In the genomic region with DNA sequence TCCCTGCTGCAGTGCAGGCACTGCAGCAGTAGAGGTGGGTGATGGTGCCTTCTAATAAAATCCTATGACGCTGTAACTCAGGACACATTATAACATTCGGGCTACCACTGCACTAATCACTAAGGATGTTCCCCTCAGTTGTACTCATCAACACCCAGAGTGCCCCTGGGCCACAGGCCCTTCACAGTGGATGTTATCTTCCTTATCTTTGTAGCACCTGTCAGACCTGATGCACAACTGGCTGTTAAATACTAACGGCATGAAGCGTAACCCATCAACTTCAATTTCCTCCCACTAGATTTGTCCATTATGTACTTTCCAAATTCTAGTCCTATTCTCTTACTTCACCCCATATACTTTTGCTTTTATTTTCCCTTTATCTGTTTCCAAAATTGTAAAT, we compare ENCODE assay signal across 22 cellular contexts.
"Had no signal": no experiment of that assay in that cellular context is flagged by ENCODE, and none has a peak within 500 bp of the region (broad histone marks: within the 10 kb centered on the region; RNA-seq: fewer than 3 reads in every experiment).

No MANE protein-coding gene starts in this region.

- H3K9me3 Mint-ChIP-seq: activated CD4-positive, alpha-beta memory T cell treated with anti-CD3 and anti-CD28 coated beads, Interleukin-2, amount 10 ng/mL, durations not matched to agents 7 days and 5 days; activated CD4-positive, alpha-beta T cell treated with anti-CD3 and anti-CD28 coated beads, Interleukin-2, amount 10 ng/mL, durations not matched to agents 24 days and 14 days; activated naive CD4-positive, alpha-beta T cell treated with anti-CD3 and anti-CD28 coated beads for 36 hours; activated T-cell treated with anti-CD3 and anti-CD28 coated beads, Interleukin-2, amount 50 U/mL, for 72 hours; brain; dendritic cell treated with granulocyte-macrophage colony-stimulating factor and Interleukin-4, amounts not matched to agents 40 ng/mL and 50 ng/mL, for 4 days; natural killer cell treated with Interleukin-12 subunit alpha and Interleukin-12 subunit beta and Interleukin-15 and Interleukin-18, amount 100 ng/mL, for 72 hours; stimulated activated naive CD8-positive, alpha-beta T cell treated with anti-CD3 and anti-CD28 coated beads, Interleukin-15, Interleukin-2, amounts not matched to agents 100 ng/mL and 50 ng/mL, for 24 hours had no signal

- H3K4me1 Mint-ChIP-seq: activated CD4-positive, alpha-beta memory T cell treated with anti-CD3 and anti-CD28 coated beads, Interleukin-2, amount 10 ng/mL, durations not matched to agents 7 days and 5 days; activated CD4-positive, alpha-beta T cell treated with anti-CD3 and anti-CD28 coated beads, Interleukin-2, amount 10 ng/mL, durations not matched to agents 24 days and 14 days had no signal

- H3K9me3 ChIP-seq: esophagus muscularis mucosa, left ventricle myocardium inferior, pancreas, thyroid gland, upper lobe of right lung had no signal

- H3K27ac ChIP-seq: esophagus muscularis mucosa, left ventricle myocardium inferior, pancreas, thyroid gland, upper lobe of right lung had no signal

- H3K4me3 ChIP-seq: esophagus muscularis mucosa, left ventricle myocardium inferior, pancreas, thyroid gland, upper lobe of right lung had no signal

- H3K27ac Mint-ChIP-seq: activated CD4-positive, alpha-beta memory T cell treated with anti-CD3 and anti-CD28 coated beads, Interleukin-2, amount 10 ng/mL, durations not matched to agents 7 days and 5 days; activated CD4-positive, alpha-beta T cell treated with anti-CD3 and anti-CD28 coated beads, Interleukin-2, amount 10 ng/mL, durations not matched to agents 24 days and 14 days; activated naive CD4-positive, alpha-beta T cell treated with anti-CD3 and anti-CD28 coated beads for 36 hours; activated T-cell treated with anti-CD3 and anti-CD28 coated beads, Interleukin-2, amount 50 U/mL, for 72 hours; dendritic cell treated with granulocyte-macrophage colony-stimulating factor and Interleukin-4, amounts not matched to agents 40 ng/mL and 50 ng/mL, for 4 days; natural killer cell treated with Interleukin-12 subunit alpha and Interleukin-12 subunit beta and Interleukin-15 and Interleukin-18, amount 100 ng/mL, for 72 hours; stimulated activated naive CD8-positive, alpha-beta T cell treated with anti-CD3 and anti-CD28 coated beads, Interleukin-15, Interleukin-2, amounts not matched to agents 100 ng/mL and 50 ng/mL, for 24 hours had no signal

- H3K4me3 Mint-ChIP-seq: activated CD4-positive, alpha-beta memory T cell treated with anti-CD3 and anti-CD28 coated beads, Interleukin-2, amount 10 ng/mL, durations not matched to agents 7 days and 5 days; activated CD4-positive, alpha-beta T cell treated with anti-CD3 and anti-CD28 coated beads, Interleukin-2, amount 10 ng/mL, durations not matched to agents 24 days and 14 days; activated naive CD4-positive, alpha-beta T cell treated with anti-CD3 and anti-CD28 coated beads for 36 hours; activated T-cell treated with anti-CD3 and anti-CD28 coated beads, Interleukin-2, amount 50 U/mL, for 72 hours; brain; dendritic cell treated with granulocyte-macrophage colony-stimulating factor and Interleukin-4, amounts not matched to agents 40 ng/mL and 50 ng/mL, for 4 days; natural killer cell treated with Interleukin-12 subunit alpha and Interleukin-12 subunit beta and Interleukin-15 and Interleukin-18, amount 100 ng/mL, for 72 hours; stimulated activated naive CD8-positive, alpha-beta T cell treated with anti-CD3 and anti-CD28 coated beads, Interleukin-15, Interleukin-2, amounts not matched to agents 100 ng/mL and 50 ng/mL, for 24 hours had no signal

- H3K36me3 ChIP-seq: esophagus muscularis mucosa, left ventricle myocardium inferior, pancreas, thyroid gland, upper lobe of right lung had no signal

- H3K36me3 Mint-ChIP-seq: brain; natural killer cell treated with Interleukin-12 subunit alpha and Interleukin-12 subunit beta and Interleukin-15 and Interleukin-18, amount 100 ng/mL, for 72 hours had no signal

- ATAC-seq: activated CD4-positive, CD25-positive, alpha-beta regulatory T cell treated with anti-CD3 and anti-CD28 coated beads, Interleukin-2, amount 50 U/mL, for 24 hours; activated T-cell treated with anti-CD3 and anti-CD28 coated beads, Interleukin-2, amount 50 U/mL, for 72 hours; pancreas; right cardiac atrium had no signal

- DNase-seq: activated CD4-positive, alpha-beta memory T cell treated with anti-CD3 and anti-CD28 coated beads, Interleukin-2, amount 10 ng/mL, durations not matched to agents 7 days and 5 days; activated CD4-positive, alpha-beta T cell treated with anti-CD3 and anti-CD28 coated beads, Interleukin-2, amount 10 ng/mL, durations not matched to agents 24 days and 14 days; activated effector memory CD4-positive, alpha-beta T cell treated with Interleukin-2 at 50 U/mL for 16 hours; activated naive CD4-positive, alpha-beta T cell treated with anti-CD3 and anti-CD28 coated beads for 36 hours; activated T-cell treated with anti-CD3 and anti-CD28 coated beads, Interleukin-2, amount 50 U/mL, for 72 hours; effector memory CD4-positive, alpha-beta T cell; hippocampal formation; kidney glomerular epithelial cell; left ventricle myocardium inferior; pancreas; right cardiac atrium; stimulated activated CD4-positive, alpha-beta T cell treated with anti-CD3 and anti-CD28 coated beads, Interleukin-4, amount 100 ng/mL, for 24 hours; substantia nigra; thyroid gland; upper lobe of right lung had no signal

- FAIRE-seq: endothelial cell of umbilical vein had no signal

- H3K27me3 ChIP-seq: esophagus muscularis mucosa, pancreas, thyroid gland, upper lobe of right lung had no signal
